ENCODE assay signal across 8 cellular contexts in the genomic region with DNA sequence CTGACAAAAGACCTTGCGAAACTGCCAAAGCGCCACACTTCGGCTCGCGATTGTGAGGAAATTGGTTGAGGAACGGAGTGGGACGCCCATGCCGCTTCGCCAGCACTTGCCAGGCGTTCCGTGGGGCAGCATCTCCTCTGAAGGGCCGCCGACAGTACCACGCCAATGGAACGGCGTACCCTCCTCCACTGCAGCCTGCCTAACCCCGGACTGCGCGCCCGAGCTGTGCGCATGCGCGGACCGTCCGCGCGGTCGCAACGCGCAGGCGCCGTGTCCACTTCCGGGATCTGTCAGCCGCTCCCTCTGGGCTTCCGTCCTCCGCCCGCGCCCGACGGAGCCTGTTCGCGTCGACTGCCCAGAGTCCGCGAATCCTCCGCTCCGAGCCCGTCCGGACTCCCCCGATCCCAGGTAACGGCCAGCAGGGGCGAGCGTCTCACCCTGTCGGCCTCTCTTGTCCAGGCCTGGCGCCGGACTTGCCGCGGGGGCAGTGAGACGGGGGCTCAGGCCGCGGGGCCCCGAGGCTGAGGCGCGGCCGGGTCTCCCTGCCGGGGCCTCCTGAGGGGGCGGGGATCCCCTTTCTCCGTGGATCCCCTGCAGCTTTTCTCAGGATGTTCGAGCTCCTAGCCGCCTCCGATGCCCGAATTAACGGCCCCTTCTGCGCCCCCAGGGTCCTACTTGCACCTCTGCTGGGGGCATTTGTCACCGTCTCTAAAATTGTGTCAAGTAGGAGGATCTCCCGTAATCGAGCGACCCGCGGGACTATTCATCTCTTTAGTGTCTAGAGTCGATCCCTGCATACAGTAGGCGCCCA.
DNase-seq lines count a peak whose midpoint lies in the region; ATAC-seq lines count a peak whose summit lies in the region.

TSS of gene ARPC1A (plus strand) at position 302 of the 811 bp plus-strand sequence. CDS start 7,456 bp downstream, outside the sequence.

- DNase-seq in AG20443 (ENCODE audit: low spot score) (peak; percentile 100), NCI-H446 treated with DMSO at 0.1 percent for 48 hours (lab: John Stamatoyannopoulos, UW) (peak; percentile 78), islet precursor cell (peak; percentile 97)
- DNase-seq in central memory CD8-positive, alpha-beta T cell (ENCODE audit: low spot score in 2 of 2): peak; percentile 86 to 91
- DNase-seq in stimulated activated CD4-positive, alpha-beta T cell treated with anti-CD3 and anti-CD28 coated beads, Interleukin-12 subunit alpha, Interleukin-12 subunit beta, amount 100 ng/mL, for 4 hours: peak; percentile 93

- no peaks in the 10 kb centered on the region for H3K9me3 Mint-ChIP-seq in central memory CD8-positive, alpha-beta T cell

- peaks cover 36% of the 10 kb centered on the region for H3K4me1 Mint-ChIP-seq in central memory CD8-positive, alpha-beta T cell

- ATAC-seq in GM19043 (IDR thresholded peaks at IDR 0.05; ENCODE audit: low read depth, unreplicated experiment) (peak; percentile 93), HG03354 (IDR thresholded peaks at IDR 0.05; ENCODE audit: poor library complexity, severe bottlenecking, unreplicated experiment) (peak; percentile 92)
- ATAC-seq in activated CD4-positive, CD25-positive, alpha-beta regulatory T cell treated with anti-CD3 and anti-CD28 coated beads, Interleukin-2, amount 50 U/mL, for 24 hours: peak; percentile 86 to 95
- ATAC-seq in central memory CD8-positive, alpha-beta T cell (replicated peaks; ENCODE audit: extremely low read depth, poor library complexity, severe bottlenecking): peak; percentile 95

- peaks cover 19% of the 10 kb centered on the region for H3K36me3 Mint-ChIP-seq in central memory CD8-positive, alpha-beta T cell (ENCODE audit: insufficient read depth)

- H3K4me3 Mint-ChIP-seq in central memory CD8-positive, alpha-beta T cell: peak within 1 kb of the TSS; percentile 90

- H3K27me3 Mint-ChIP-seq in central memory CD8-positive, alpha-beta T cell: no peaks in the 10 kb centered on the region

- peak within 1 kb of the TSS; percentile 92 for H3K27ac Mint-ChIP-seq in central memory CD8-positive, alpha-beta T cell (ENCODE audit: low read depth)

Comparison
In these comparisons a context has a peak if more than half of its experiments do, and no peak if none do; other contexts are left out.
1. Peak in every context shown above with its lines: DNase-seq and ATAC-seq.